In genomic region chr5:311963-312362, GRCh38 we compare ENCODE assay signal across 17 cellular contexts. TPM values are rescaled to one million over a fixed set of nuclear protein-coding genes. Genes with fewer than 3 reads are reported as not detected.
DNase-seq lines count a peak whose midpoint lies in the region; ATAC-seq, FAIRE-seq and TF ChIP-seq lines count a peak whose summit lies in the region.
"Had no signal": no experiment of that assay in that cellular context is flagged by ENCODE, and none has a peak within 500 bp of the region (broad histone marks: within the 10 kb centered on the region; RNA-seq: fewer than 3 reads in every experiment).

No MANE protein-coding gene starts in this region.

- no peak for TF ChIP-seq POLR2A in vagina (IDR thresholded peaks at IDR 0.05)

- H3K9me3 ChIP-seq in BLaER1 (no peaks in the 10 kb centered on the region), kidney (ENCODE audit: control insufficient read depth in 1 of 2, low read length in 2 of 2) (no peaks in the 10 kb centered on the region), vagina (no peaks in the 10 kb centered on the region)

- peak overlapping the region; percentile 87 for H3K4me2 ChIP-seq in BLaER1

- no peaks in the 10 kb centered on the region for H3K27me3 Mint-ChIP-seq in type B pancreatic cell
- H3K27me3 Mint-ChIP-seq: CD4-positive, alpha-beta T cell; IgD-negative memory B cell had no signal

- no peak for TF ChIP-seq CTCF in kidney (IDR thresholded peaks at IDR 0.05; ENCODE audit: borderline replicate concordance, extremely low read depth, insufficient read depth)
- TF ChIP-seq CTCF in vagina (IDR thresholded peaks at IDR 0.05), result no peak
- TF ChIP-seq CTCF in type B pancreatic cell (conservative IDR thresholded peaks at IDR 0.05), result no peak

- H3K27ac Mint-ChIP-seq in type B pancreatic cell, result no peak overlapping the region
- H3K27ac Mint-ChIP-seq: CD4-positive, alpha-beta T cell; IgD-negative memory B cell had no signal

- H3K27ac ChIP-seq in ACC112 (ENCODE audit: low read depth, low read length) (peak overlapping the region; percentile 68; the same call in 1 of the 2 replicates), BLaER1 (peak overlapping the region; percentile 7; the same call in 1 of the 2 replicates), kidney (ENCODE audit: low read depth in 2 of 2, low read length in 2 of 2) (no peak overlapping the region), vagina (no peak overlapping the region)
- H3K27ac ChIP-seq: GM23248 had no signal

- no peaks in the 10 kb centered on the region for H3K9me3 Mint-ChIP-seq in type B pancreatic cell
- H3K9me3 Mint-ChIP-seq: CD4-positive, alpha-beta T cell; IgD-negative memory B cell had no signal

- H3K9ac ChIP-seq in BLaER1 (no peak overlapping the region), kidney (ENCODE audit: low read length in 2 of 2) (no peak overlapping the region)
- H3K9ac ChIP-seq: GM23248 had no signal

- H3K4me1 Mint-ChIP-seq in type B pancreatic cell (ENCODE audit: unreplicated experiment), result peaks cover 18% of the 10 kb centered on the region
- H3K4me1 Mint-ChIP-seq: IgD-negative memory B cell had no signal

- peaks cover 14% of the 10 kb centered on the region for H3K4me1 ChIP-seq in ACC112 (ENCODE audit: control insufficient read depth, insufficient read depth, low read length, unreplicated experiment)
- peaks cover 100% of the 10 kb centered on the region for H3K4me1 ChIP-seq in BLaER1
- peaks cover 0 to 14% of the 10 kb centered on the region in 2 donors for H3K4me1 ChIP-seq in kidney (ENCODE audit: control insufficient read depth in 1 of 2, insufficient read depth in 1 of 2, low read depth in 1 of 2, low read length in 2 of 2)
- H3K4me1 ChIP-seq in vagina, result no peaks in the 10 kb centered on the region

- H3K36me3 Mint-ChIP-seq in type B pancreatic cell, result peaks cover 8% of the 10 kb centered on the region

- peaks cover 100% of the 10 kb centered on the region for H4K20me1 ChIP-seq in BLaER1

- intact Hi-C loops in kidney (cut with DNase I) (no loop called here), vagina (cut with DNase I) (no loop called here)

- FAIRE-seq in kidney (lab: Jason Lieb, UNC), result no peak
- FAIRE-seq: GM18507, H54 had no signal

- no peaks in the 10 kb centered on the region for H3K27me3 ChIP-seq in ACC112 (ENCODE audit: insufficient read depth, low read length)
- no peaks in the 10 kb centered on the region for H3K27me3 ChIP-seq in BLaER1
- H3K27me3 ChIP-seq in H7 (ENCODE audit: control insufficient read depth, insufficient read depth, low read length), result no peaks in the 10 kb centered on the region
- H3K27me3 ChIP-seq in vagina, result no peaks in the 10 kb centered on the region

- DNase-seq in H7 (peak; percentile 17), kidney (peak; percentile 55), vagina (ENCODE audit: extremely low spot score in 2 of 2) (no peak), NCI-H510A treated with DMSO at 0.1 percent for 48 hours (lab: John Stamatoyannopoulos, UW) (no peak), type B pancreatic cell (ENCODE audit: extremely low spot score, unreplicated experiment) (no peak)
- DNase-seq: AML-193; C1 segment of cervical spinal cord; CD4-positive, alpha-beta T cell; DMS79; GM23248; KG1 had no signal

- H3K36me3 ChIP-seq in ACC112 (ENCODE audit: insufficient read depth, low read length) (0 out of 2 replicates have a peak, but pooled peaks cover 4% of the 10 kb centered on the region), BLaER1 (peaks cover 38% of the 10 kb centered on the region), H7 (replicated peaks; ENCODE audit: control insufficient read depth, insufficient read depth, low read length) (peaks cover 8% of the 10 kb centered on the region; the same call in 1 of the 2 replicates), kidney (ENCODE audit: control insufficient read depth in 1 of 2, insufficient read depth in 2 of 2, low read length in 2 of 2) (peaks cover 13 to 25% of the 10 kb centered on the region in 2 donors), vagina (peaks cover 0 to 14% of the 10 kb centered on the region in 2 donors)

- H3K4me3 ChIP-seq in ACC112 (ENCODE audit: low read depth, low read length) (no peak overlapping the region), BLaER1 (peak overlapping the region; percentile 23; the same call in 1 of the 2 replicates), H7 (ENCODE audit: insufficient read depth, low read depth, low read length) (no peak overlapping the region), kidney (ENCODE audit: low read length in 2 of 2) (no peak overlapping the region), vagina (no peak overlapping the region)
- H3K4me3 ChIP-seq: GM23248 had no signal

- no peak for ATAC-seq in GM21381 (IDR thresholded peaks at IDR 0.05; ENCODE audit: unreplicated experiment)

- no peak overlapping the region for H3K4me3 Mint-ChIP-seq in type B pancreatic cell
- H3K4me3 Mint-ChIP-seq: CD4-positive, alpha-beta T cell; IgD-negative memory B cell had no signal

- H3K79me2 ChIP-seq in ACC112 (ENCODE audit: control insufficient read depth, insufficient read depth, low read length, unreplicated experiment), result peaks cover 14% of the 10 kb centered on the region

- H2AFZ ChIP-seq in ACC112 (ENCODE audit: low read length, unreplicated experiment), result no peak overlapping the region
- H2AFZ ChIP-seq: GM23248 had no signal

RNA-seq across cellular contexts. Expression of gene AHRR, which starts 9.6 kb away (rescaled TPM):
- 0.74 and 1.4 TPM in 2 replicates for total RNA-seq in H7 (2014; rRNA removed; shearing (Covaris generic))
- total RNA-seq in kidney (1.7 TPM), vagina (11.3 TPM), type B pancreatic cell (ENCODE audit: low replicate concordance) (7.9 and 13.4 TPM in 2 replicates)
- 0.71 TPM for polyA plus RNA-seq in kidney (ENCODE audit: insufficient read depth, low read depth, low replicate concordance)

RNA-seq across cellular contexts. Expression of gene PDCD6, which starts 40.5 kb away (rescaled TPM):
- total RNA-seq in H7 (2014; rRNA removed; shearing (Covaris generic)), result 87.1 and 116 TPM in 2 replicates
- total RNA-seq in kidney (89.6 TPM), vagina (96.5 TPM), type B pancreatic cell (ENCODE audit: low replicate concordance) (90.8 and 107 TPM in 2 replicates)
- 125 TPM for polyA plus RNA-seq in kidney (ENCODE audit: insufficient read depth, low read depth, low replicate concordance)

Comparison
In these comparisons a context has a peak if more than half of its experiments do, and no peak if none do; other contexts are left out.
1. H3K27ac ChIP-seq: peak in ACC112 (single experiment) and BLaER1 (single experiment); none in kidney (0 of 2) and vagina (single experiment).
2. DNase-seq: peak in H7 (single experiment) and kidney (single experiment); none in vagina (0 of 2), NCI-H510A treated with DMSO at 0.1 percent for 48 hours (single experiment) and type B pancreatic cell (single experiment).